ENCODE assay signal across 11 cellular contexts in the genomic region with DNA sequence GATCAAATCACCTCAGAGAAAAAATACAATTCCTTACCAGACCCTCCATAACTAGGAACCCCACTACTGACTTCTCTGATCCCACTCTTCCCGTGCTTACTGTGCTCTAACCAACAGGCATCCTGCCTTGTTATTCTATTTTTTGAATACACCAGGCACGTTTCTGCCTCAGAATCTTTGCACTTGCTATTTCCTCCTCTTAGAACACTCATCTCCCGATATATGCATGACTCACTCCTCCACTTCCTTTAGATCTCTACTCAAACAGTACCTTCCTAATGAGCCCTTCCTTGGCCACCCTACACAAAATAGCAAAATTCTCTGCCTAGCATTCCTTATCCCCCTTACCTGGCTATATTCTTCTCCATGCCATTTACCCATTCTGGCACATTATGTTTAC. TPM values are rescaled to one million over a fixed set of nuclear protein-coding genes. Genes with fewer than 3 reads are reported as not detected.
DNase-seq lines count a peak whose midpoint lies in the region; ATAC-seq and TF ChIP-seq lines count a peak whose summit lies in the region.
"Had no signal": no experiment of that assay in that cellular context is flagged by ENCODE, and none has a peak within 500 bp of the region (broad histone marks: within the 10 kb centered on the region; RNA-seq: fewer than 3 reads in every experiment).

No MANE protein-coding gene starts in this region.

- H3K9ac ChIP-seq in PC-3 (ENCODE audit: low read length) = no peak overlapping the region

- peaks cover 24% of the 10 kb centered on the region for H3K36me3 Mint-ChIP-seq in activated T-cell treated with anti-CD3 and anti-CD28 coated beads, Interleukin-2, amount 50 U/mL, for 4 hours (ENCODE audit: insufficient read depth)
- peaks cover 26 to 41% of the 10 kb centered on the region in 2 donors for H3K36me3 Mint-ChIP-seq in stimulated activated naive B cell treated with anti-CD40 and anti-IgM and Interleukin-4, amounts not matched to agents 10 μg/mL and 1 μg/mL and 100 μg/mL, for 72 hours

- no peak for DNase-seq in activated T-cell treated with anti-CD3 and anti-CD28 coated beads, Interleukin-2, amount 50 U/mL, for 4 hours
- DNase-seq in activated T-cell treated with anti-CD3 and anti-CD28 coated beads for 4 hours (no peak), PC-3 (peak; percentile 76), choroid plexus epithelial cell (ENCODE audit: low read depth) (peak; percentile 63), NCI-H1436 (lab: John Stamatoyannopoulos, UW) (no peak), ureter (ENCODE audit: low spot score) (no peak), T1000 (lab: John Stamatoyannopoulos, UW) (no peak)
- no peak for DNase-seq in stimulated activated naive B cell treated with anti-CD40 and anti-IgM and Interleukin-4, amounts not matched to agents 10 μg/mL and 1 μg/mL and 100 μg/mL, for 72 hours
- DNase-seq: C1 segment of cervical spinal cord had no signal

- POLR2A ChIA-PET in PC-3 (lab: Charles Lee; ENCODE audit: unreplicated experiment) = no interaction called here

- no peak overlapping the region for H3K4me3 ChIP-seq in PC-3 (ENCODE audit: low read length)
- no peak overlapping the region for H3K4me3 ChIP-seq in choroid plexus epithelial cell (ENCODE audit: low read depth, low read length)
- H3K4me3 ChIP-seq: lung, SK-N-MC had no signal

- H3K27ac Mint-ChIP-seq in stimulated activated naive B cell treated with anti-CD40 and anti-IgM and Interleukin-4, amounts not matched to agents 10 μg/mL and 1 μg/mL and 100 μg/mL, for 72 hours = peak overlapping the region; percentile 59

- BruUV-seq in PC-3 (replicated peaks; lab: Mats Ljungman, UMichigan) = no TSS peak

- H3K9me2 ChIP-seq in PC-3 (replicated peaks; ENCODE audit: low read length) = no peaks in the 10 kb centered on the region

- no peaks in the 10 kb centered on the region for H3K9me3 ChIP-seq in PC-3 (ENCODE audit: low read length)

- no peaks in the 10 kb centered on the region for H3K27me3 ChIP-seq in PC-3 (ENCODE audit: low read length)

- H3K27ac ChIP-seq in PC-3 (ENCODE audit: low read length) = no peak overlapping the region
- H3K27ac ChIP-seq: SK-N-MC had no signal

- peaks cover 12% of the 10 kb centered on the region; the same call in 1 of the 2 replicates for H3K4me1 ChIP-seq in PC-3 (ENCODE audit: insufficient read depth, low read length)

- intact Hi-C loops in PC-3 (cut with micrococcal nuclease) = no loop called here

- H3K27me3 Mint-ChIP-seq in activated T-cell treated with anti-CD3 and anti-CD28 coated beads, Interleukin-2, amount 50 U/mL, for 4 hours (ENCODE audit: low read depth) = no peaks in the 10 kb centered on the region
- H3K27me3 Mint-ChIP-seq in stimulated activated naive B cell treated with anti-CD40 and anti-IgM and Interleukin-4, amounts not matched to agents 10 μg/mL and 1 μg/mL and 100 μg/mL, for 72 hours = no peaks in the 10 kb centered on the region

- no peak overlapping the region for H2AFZ ChIP-seq in PC-3 (ENCODE audit: low read length)

- ATAC-seq in activated T-cell treated with anti-CD3 and anti-CD28 coated beads, Interleukin-2, amount 50 U/mL, for 4 hours = peak; percentile 67 to 75
- ATAC-seq in PC-3 = peak; percentile 96
- peak; percentile 42 to 59 for ATAC-seq in stimulated activated naive B cell treated with anti-CD40 and anti-IgM and Interleukin-4, amounts not matched to agents 10 μg/mL and 1 μg/mL and 100 μg/mL, for 72 hours (replicated peaks)

- no peaks in the 10 kb centered on the region for H3F3A ChIP-seq in PC-3 (ENCODE audit: low read length, unreplicated experiment)

- no peaks in the 10 kb centered on the region for H3K36me3 ChIP-seq in PC-3 (ENCODE audit: low read depth, low read length)

- TF ChIP-seq CTCF in PC-3 (conservative IDR thresholded peaks at IDR 0.05; ENCODE audit: low read depth, low read length) (no peak), choroid plexus epithelial cell (conservative IDR thresholded peaks at IDR 0.05; ENCODE audit: low read depth, low read length) (no peak)

- no peaks in the 10 kb centered on the region for H3K79me2 ChIP-seq in PC-3 (ENCODE audit: low read length)

- CTCF ChIA-PET in PC-3 (lab: Charles Lee) = no interaction called here

- no peaks in the 10 kb centered on the region for H4K20me1 ChIP-seq in PC-3 (ENCODE audit: low read length)

- H3K9me3 Mint-ChIP-seq in activated T-cell treated with anti-CD3 and anti-CD28 coated beads, Interleukin-2, amount 50 U/mL, for 4 hours = no peaks in the 10 kb centered on the region
- H3K9me3 Mint-ChIP-seq in stimulated activated naive B cell treated with anti-CD40 and anti-IgM and Interleukin-4, amounts not matched to agents 10 μg/mL and 1 μg/mL and 100 μg/mL, for 72 hours = no peaks in the 10 kb centered on the region

- H3K4me3 Mint-ChIP-seq in activated T-cell treated with anti-CD3 and anti-CD28 coated beads, Interleukin-2, amount 50 U/mL, for 4 hours = no peak overlapping the region
- H3K4me3 Mint-ChIP-seq in stimulated activated naive B cell treated with anti-CD40 and anti-IgM and Interleukin-4, amounts not matched to agents 10 μg/mL and 1 μg/mL and 100 μg/mL, for 72 hours = no peak overlapping the region

- H3K4me1 Mint-ChIP-seq in activated T-cell treated with anti-CD3 and anti-CD28 coated beads, Interleukin-2, amount 50 U/mL, for 4 hours (ENCODE audit: low read depth) = peaks cover 14% of the 10 kb centered on the region
- peaks cover 7 to 25% of the 10 kb centered on the region in 2 donors for H3K4me1 Mint-ChIP-seq in stimulated activated naive B cell treated with anti-CD40 and anti-IgM and Interleukin-4, amounts not matched to agents 10 μg/mL and 1 μg/mL and 100 μg/mL, for 72 hours

- peak overlapping the region; percentile 25; the same call in 1 of the 2 replicates for H3K4me2 ChIP-seq in PC-3 (ENCODE audit: low read length)

RNA-seq across cellular contexts. Expression of a gene that starts 43.9 kb away (rescaled TPM):
- total RNA-seq in activated T-cell treated with anti-CD3 and anti-CD28 coated beads, Interleukin-2, amount 50 U/mL, for 4 hours = 100 to 1,000 TPM in 2 of 3 donors, 10 to 100 TPM in 1; 89.8 to 108 (median 107) TPM
- 128 and 146 TPM in 2 replicates for total RNA-seq in PC-3 (2014; rRNA removed)
- total RNA-seq in ureter = 80.0 TPM

Comparison
In these comparisons a context has a peak if more than half of its experiments do, and no peak if none do; other contexts are left out.
1. DNase-seq: peak in PC-3 (single experiment) and choroid plexus epithelial cell (single experiment); none in activated T-cell treated with anti-CD3 and anti-CD28 coated beads, Interleukin-2, amount 50 U/mL, for 4 hours (single experiment), activated T-cell treated with anti-CD3 and anti-CD28 coated beads for 4 hours (single experiment), stimulated activated naive B cell treated with anti-CD40 and anti-IgM and Interleukin-4, amounts not matched to agents 10 μg/mL and 1 μg/mL and 100 μg/mL, for 72 hours (single experiment), NCI-H1436 (single experiment), ureter (single experiment) and T1000 (single experiment).
2. Peak in every context shown above with its lines, with median percentiles within 50 percentile points of each other: ATAC-seq.